In genomic region chr15:40137011-40137906, GRCh38 we compare ENCODE assay signal across 21 cellular contexts. TPM values are rescaled to one million over a fixed set of nuclear protein-coding genes. Genes with fewer than 3 reads are reported as not detected.
DNase-seq lines count a peak whose midpoint lies in the region; FAIRE-seq and TF ChIP-seq lines count a peak whose summit lies in the region.
"Had no signal": no experiment of that assay in that cellular context is flagged by ENCODE, and none has a peak within 500 bp of the region (broad histone marks: within the 10 kb centered on the region; RNA-seq: fewer than 3 reads in every experiment).

No MANE protein-coding gene starts in this region.

- peak; percentile 62 for DNase-seq in ELF-1 (ENCODE audit: low read depth, low spot score)
- peak; percentile 38 for DNase-seq in M059J (ENCODE audit: low read depth)
- DNase-seq in myocyte (ENCODE audit: low read depth) = peak; percentile 76
- no peak for DNase-seq in GM12892 (ENCODE audit: insufficient read length)
- no peak for DNase-seq in NCI-H526 treated with DMSO at 0.1 percent for 48 hours (lab: John Stamatoyannopoulos, UW)
- no peak for DNase-seq in NOMO-1 (lab: John Stamatoyannopoulos, UW; ENCODE audit: unreplicated experiment in 2 of 2)
- no peak for DNase-seq in OCI-M2 (lab: John Stamatoyannopoulos, UW; ENCODE audit: unreplicated experiment)
- DNase-seq: activated CD4-positive, alpha-beta T cell treated with anti-CD3 and anti-CD28 coated beads for 48 hours; activated naive CD4-positive, alpha-beta T cell treated with anti-CD3 and anti-CD28 coated beads for 36 hours; activated T-cell treated with anti-CD3 and anti-CD28 coated beads, Interleukin-2, amount 50 U/mL, for 72 hours; colonic mucosa; GF-D8; kidney glomerular epithelial cell; NCI-H1417 treated with DMSO at 0.1 percent for 48 hours; NCI-H2081 treated with DMSO at 0.1 percent for 48 hours; stimulated activated CD4-positive, alpha-beta T cell treated with anti-CD3 and anti-CD28 coated beads, Interleukin-4, amount 100 ng/mL, for 1 hour; upper lobe of right lung had no signal

- H3K27ac ChIP-seq in ectodermal cell (ENCODE audit: insufficient read depth, low read depth, low read length, poor library complexity, severe bottlenecking) = peak overlapping the region; percentile 64
- H3K27ac ChIP-seq: colonic mucosa, upper lobe of right lung had no signal

- no peak overlapping the region for H3K4me3 ChIP-seq in ectodermal cell (ENCODE audit: insufficient read depth, low read depth, low read length)
- H3K4me3 ChIP-seq: colonic mucosa, lung, upper lobe of right lung had no signal

- no peak for FAIRE-seq in GM12892 (lab: Jason Lieb, UNC)
- FAIRE-seq: bronchial epithelial cell, H54 had no signal

- peaks cover 9% of the 10 kb centered on the region for H3K4me1 ChIP-seq in ectodermal cell (ENCODE audit: control insufficient read depth, insufficient read depth, low read length)
- H3K4me1 ChIP-seq: colonic mucosa, upper lobe of right lung had no signal

- H3K9me3 ChIP-seq in ectodermal cell (ENCODE audit: control insufficient read depth, low read length) = no peaks in the 10 kb centered on the region
- H3K9me3 ChIP-seq: colonic mucosa, upper lobe of right lung had no signal

- H3K36me3 ChIP-seq in ectodermal cell (ENCODE audit: control insufficient read depth, insufficient read depth, low read length) = no peaks in the 10 kb centered on the region
- H3K36me3 ChIP-seq: colonic mucosa, upper lobe of right lung had no signal

- no peaks in the 10 kb centered on the region for H3K27me3 ChIP-seq in ectodermal cell (ENCODE audit: control insufficient read depth, insufficient read depth, low read length, poor library complexity, severe bottlenecking)
- H3K27me3 ChIP-seq: colonic mucosa, upper lobe of right lung had no signal

- no peak for TF ChIP-seq POLR2A in GM12892 (IDR thresholded peaks at IDR 0.05; ENCODE audit: low read depth, low read length)

- 84 to 85% methylated on average over 7 of the region's 7 CpGs for WGBS in ectodermal cell, 2 experiments

RNA-seq across cellular contexts. Expression of gene BUB1B, which starts 23.6 kb away (rescaled TPM):
- total RNA-seq in M059J (2014; rRNA removed; shearing (Covaris generic)) = 47.1 and 54.0 TPM in 2 replicates
- 101 TPM for polyA plus RNA-seq in ectodermal cell (2013, experiment 1 of 4)
- 85.7 TPM for polyA plus RNA-seq in ectodermal cell (2013, experiment 2 of 4)
- 80.3 TPM for polyA plus RNA-seq in ectodermal cell (2013, experiment 3 of 4)
- polyA plus RNA-seq in ectodermal cell (2013, experiment 4 of 4) = 81.3 TPM
- total RNA-seq in myocyte = 1.8 and 2.1 TPM in 2 replicates
- polyA plus RNA-seq in myocyte (2012) = 0.14 TPM
- polyA plus RNA-seq in GM12892 (2012; ENCODE audit: missing spikeins) = 49.2 TPM

RNA-seq across cellular contexts. Expression of gene BMF, which starts 28.6 kb away (rescaled TPM):
- total RNA-seq in M059J (2014; rRNA removed; shearing (Covaris generic)) = 5.4 and 12.1 TPM in 2 replicates
- polyA plus RNA-seq in ectodermal cell (2013, experiment 1 of 4) = 74.0 TPM
- polyA plus RNA-seq in ectodermal cell (2013, experiment 2 of 4) = 115 TPM
- 66.2 TPM for polyA plus RNA-seq in ectodermal cell (2013, experiment 3 of 4)
- polyA plus RNA-seq in ectodermal cell (2013, experiment 4 of 4) = 65.1 TPM
- total RNA-seq in myocyte = 7.4 and 10.4 TPM in 2 replicates
- polyA plus RNA-seq in myocyte (2012) = 4.9 TPM
- polyA plus RNA-seq in GM12892 (2012; ENCODE audit: missing spikeins) = 22.2 TPM

Comparison
In these comparisons a context has a peak if more than half of its experiments do, and no peak if none do; other contexts are left out.
1. DNase-seq: peak in ELF-1 (single experiment), M059J (single experiment) and myocyte (single experiment); none in GM12892 (single experiment), NCI-H526 treated with DMSO at 0.1 percent for 48 hours (single experiment), NOMO-1 (0 of 2) and OCI-M2 (single experiment).
2. RNA of gene BUB1B, which starts 23.6 kb away (total RNA-seq): 47.1 to 54.0 TPM in M059J; 1.8 to 2.1 TPM in myocyte; every median in the first group is over 10 times any median in the second.